19 cellular contexts compared by ENCODE assay signal in genomic region chr14:89343356-89343755, GRCh38.
DNase-seq lines count a peak whose midpoint lies in the region; ATAC-seq, FAIRE-seq and TF ChIP-seq lines count a peak whose summit lies in the region.
"Had no signal": no experiment of that assay in that cellular context is flagged by ENCODE, and none has a peak within 500 bp of the region (broad histone marks: within the 10 kb centered on the region; RNA-seq: fewer than 3 reads in every experiment).

No MANE protein-coding gene starts in this region.

- H3K4me1 ChIP-seq in H9 (ENCODE audit: insufficient read depth, low read length) (peaks cover 24% of the 10 kb centered on the region), K562 (replicated peaks in 1 of 2; ENCODE audit: control insufficient read depth in 2 of 2, insufficient read depth in 2 of 2, low read length in 2 of 2) (no peaks in the 10 kb centered on the region)
- H3K4me1 ChIP-seq: BE2C had no signal

- H3K9me3 Mint-ChIP-seq in activated CD4-positive, alpha-beta T cell treated with anti-CD3 and anti-CD28 coated beads for 36 hours (ENCODE audit: low read depth) = no peaks in the 10 kb centered on the region
- H3K9me3 Mint-ChIP-seq in H9 = no peaks in the 10 kb centered on the region
- H3K9me3 Mint-ChIP-seq in nephron = no peaks in the 10 kb centered on the region
- H3K9me3 Mint-ChIP-seq: CD4-positive, alpha-beta T cell had no signal

- no peaks in the 10 kb centered on the region for H3K23me2 ChIP-seq in H9 (ENCODE audit: insufficient read length, low read depth, low read length, poor library complexity, severe bottlenecking)

- H3K9me1 ChIP-seq in K562 (ENCODE audit: control insufficient read depth, insufficient read depth, low read length) = no peaks in the 10 kb centered on the region

- H3K14ac ChIP-seq in H9 (ENCODE audit: insufficient read depth, low read length) = no peak overlapping the region

- peaks cover 39% of the 10 kb centered on the region for H3K4me1 Mint-ChIP-seq in activated CD4-positive, alpha-beta T cell treated with anti-CD3 and anti-CD28 coated beads for 36 hours
- peaks cover 56 to 59% of the 10 kb centered on the region in 2 experiments for H3K4me1 Mint-ChIP-seq in H9
- H3K4me1 Mint-ChIP-seq in nephron = peaks cover 44% of the 10 kb centered on the region

- H2BK15ac ChIP-seq in H9 (ENCODE audit: low read depth, low read length) = no peak overlapping the region

- H3K4me3 ChIP-seq in K562 (no peak overlapping the region), brain microvascular endothelial cell (ENCODE audit: low read depth, low read length) (no peak overlapping the region)
- H3K4me3 ChIP-seq: HAP-1 had no signal

- H4K8ac ChIP-seq in H9 (replicated peaks; ENCODE audit: insufficient read length, low read depth, low read length) = no peak overlapping the region

- H3K56ac ChIP-seq in H9 (ENCODE audit: insufficient read length, low read depth, low read length) = no peak overlapping the region

- H3K36me3 ChIP-seq in K562 (ENCODE audit: control insufficient read depth, insufficient read depth, low read length) (no peaks in the 10 kb centered on the region), brain microvascular endothelial cell (replicated peaks) (no peaks in the 10 kb centered on the region)
- H3K36me3 ChIP-seq: HAP-1 had no signal

- H3K4me3 Mint-ChIP-seq in activated CD4-positive, alpha-beta T cell treated with anti-CD3 and anti-CD28 coated beads for 36 hours = no peak overlapping the region
- no peak overlapping the region for H3K4me3 Mint-ChIP-seq in H9
- no peak overlapping the region for H3K4me3 Mint-ChIP-seq in nephron
- H3K4me3 Mint-ChIP-seq: CD4-positive, alpha-beta T cell had no signal

- TF ChIP-seq RAD21 in K562 (CRISPR knock-in tag; conservative IDR thresholded peaks at IDR 0.05 in 1 of 2, IDR thresholded peaks at IDR 0.05 in 1 of 2) = no peak

- no peak overlapping the region for H2BK12ac ChIP-seq in H9 (ENCODE audit: insufficient read length, low read depth, low read length)

- H2AFZ ChIP-seq in H9 (ENCODE audit: low read length) (no peak overlapping the region), K562 (ENCODE audit: low read depth, low read length) (no peak overlapping the region)

- H3K4ac ChIP-seq in H9 (ENCODE audit: low read depth, low read length) = no peak overlapping the region

- H4K20me1 ChIP-seq in H9 (ENCODE audit: control insufficient read depth, insufficient read depth, insufficient read length) (no peaks in the 10 kb centered on the region), K562 (replicated peaks; ENCODE audit: control insufficient read depth, insufficient read depth, low read length) (no peaks in the 10 kb centered on the region)

- POLR2A ChIA-PET in activated CD4-positive, alpha-beta T cell treated with anti-CD3 and anti-CD28 coated beads for 36 hours (lab: Charles Lee) = no interaction called here
- POLR2A ChIA-PET in K562 (lab: Yijun Ruan, JAX) = no interaction called here

- H3K36me3 Mint-ChIP-seq in activated CD4-positive, alpha-beta T cell treated with anti-CD3 and anti-CD28 coated beads for 36 hours (ENCODE audit: low read depth) = peaks cover 27% of the 10 kb centered on the region
- H3K36me3 Mint-ChIP-seq in H9 (ENCODE audit: insufficient read depth in 1 of 3, low read depth in 3 of 3) (peaks cover 38 to 52% (median 41%) of the 10 kb centered on the region in 3 experiments), nephron (ENCODE audit: low read depth) (peaks cover 30% of the 10 kb centered on the region)

- H3K18ac ChIP-seq in H9 (ENCODE audit: insufficient read length, low read depth, low read length) = no peak overlapping the region

- H3K9me3 ChIP-seq in H9 (ENCODE audit: control insufficient read depth, low read depth, low read length) = no peaks in the 10 kb centered on the region
- no peaks in the 10 kb centered on the region for H3K9me3 ChIP-seq in K562 (replicated peaks; ENCODE audit: control insufficient read depth, insufficient read depth, low read depth, low read length)
- H3K9me3 ChIP-seq: BE2C, Caco-2, HAP-1 had no signal

- no peak overlapping the region for H4K91ac ChIP-seq in H9 (ENCODE audit: insufficient read length, low read depth, low read length)

- TF ChIP-seq CTCF in H9 (conservative IDR thresholded peaks at IDR 0.05) (no peak), K562 (IDR thresholded peaks at IDR 0.05 in 2 of 3, conservative IDR thresholded peaks at IDR 0.05 in 1 of 3; ENCODE audit: insufficient read depth in 2 of 3, low read depth in 1 of 3, low read length in 3 of 3) (no peak), nephron (IDR thresholded peaks at IDR 0.05; ENCODE audit: unreplicated experiment in 3 of 3) (no peak), brain microvascular endothelial cell (IDR thresholded peaks at IDR 0.05; ENCODE audit: low read depth, low read length, missing control alignments) (no peak)

- in situ Hi-C loops in K562 (cut with MboI) (no loop called here), brain microvascular endothelial cell (cut with HindIII; ENCODE audit: low pct_ligation_motif_present, low sequenced_read_pairs) (no loop called here)

- CTCF ChIA-PET in activated CD4-positive, alpha-beta T cell treated with anti-CD3 and anti-CD28 coated beads for 36 hours (lab: Charles Lee) = interaction anchor here (0.6 to 2.0 kb wide), 3 partner anchors 16 to 789 kb away, joined by 3 to 4 read pairs (median 3); no protein-coding TSS in a partner anchor
- CTCF ChIA-PET in K562 (lab: Yijun Ruan, JAX; ENCODE audit: low intra/inter-chr PET ratio) = no interaction called here

- no peaks in the 10 kb centered on the region for H3K27me3 Mint-ChIP-seq in activated CD4-positive, alpha-beta T cell treated with anti-CD3 and anti-CD28 coated beads for 36 hours
- H3K27me3 Mint-ChIP-seq in H9 (ENCODE audit: low read depth) (no peaks in the 10 kb centered on the region), nephron (ENCODE audit: low read depth) (no peaks in the 10 kb centered on the region)
- H3K27me3 Mint-ChIP-seq: CD4-positive, alpha-beta T cell had no signal

- no CpG with 5 or more reads among the region's 2 CpGs for WGBS in H9 (ENCODE audit: extremely low coverage, insufficient read length, low lambda C conversion rate)
- no CpG with 5 or more reads among the region's 2 CpGs for WGBS in K562 (ENCODE audit: insufficient coverage, low coverage, missing lambda C conversion rate)

- no peak overlapping the region for H2BK120ac ChIP-seq in H9 (ENCODE audit: low read depth, low read length, poor library complexity, severe bottlenecking)

- DNase-seq in activated CD4-positive, alpha-beta T cell treated with anti-CD3 and anti-CD28 coated beads for 36 hours = no peak
- DNase-seq in activated CD4-positive, alpha-beta T cell treated with anti-CD3 and anti-CD28 coated beads, Interleukin-2, amount 50 U/mL, for 48 hours = no peak
- DNase-seq in H9 (no peak), K562 (ENCODE audit: extremely low read depth in 1 of 4, low spot score in 3 of 4) (no peak), hypothalamus (lab: John Stamatoyannopoulos, UW) (no peak), brain microvascular endothelial cell (no peak)
- no peak for DNase-seq in activated effector memory CD4-positive, alpha-beta T cell treated with anti-CD3 and anti-CD28 coated beads, Interleukin-2, amount 50 U/mL, for 16 hours
- DNase-seq: 8988T; BE2C; C1 segment of cervical spinal cord; Caco-2; CD4-positive, alpha-beta T cell; GF-D8; GOT3 had no signal

- H2AK5ac ChIP-seq in H9 (ENCODE audit: insufficient read length, low read length) = no peak overlapping the region

- H3K27ac ChIP-seq in H9 (ENCODE audit: insufficient read length, low read depth, low read length) (no peak overlapping the region), K562 (ENCODE audit: extremely low read depth, low read depth, low read length) (no peak overlapping the region), brain microvascular endothelial cell (no peak overlapping the region)
- H3K27ac ChIP-seq: KMS-11 had no signal

- no peak overlapping the region for H2BK5ac ChIP-seq in H9 (ENCODE audit: insufficient read length, low read length)

- H3K27ac Mint-ChIP-seq in activated CD4-positive, alpha-beta T cell treated with anti-CD3 and anti-CD28 coated beads for 36 hours = peak overlapping the region; percentile 72
- H3K27ac Mint-ChIP-seq in H9 (peak overlapping the region in 2 of 3 experiments; percentile 17 to 45; a peak in 1 of 7 replicates), nephron (peak overlapping the region in 2 of 3 experiments; percentile 45 to 58)
- H3K27ac Mint-ChIP-seq: CD4-positive, alpha-beta T cell had no signal

- no peak overlapping the region for H2BK20ac ChIP-seq in H9 (ENCODE audit: low read depth, low read length, poor library complexity, severe bottlenecking)

- H4K5ac ChIP-seq in H9 (ENCODE audit: insufficient read length, low read depth, low read length) = no peak overlapping the region

- no peak for TF ChIP-seq EP300 in K562 (IDR thresholded peaks at IDR 0.05; ENCODE audit: low read length)

- H3K9ac ChIP-seq in H9 (ENCODE audit: extremely low read depth, insufficient read length, low read length) (no peak overlapping the region), K562 (ENCODE audit: insufficient read depth in 1 of 2, low read depth in 2 of 2, low read length in 2 of 2) (no peak overlapping the region)
- H3K9ac ChIP-seq: KMS-11 had no signal

- no peak overlapping the region for H3T11ph ChIP-seq in H9 (ENCODE audit: low read length)

- H3K79me1 ChIP-seq in H9 (ENCODE audit: insufficient read depth, low read depth, low read length, poor library complexity, severe bottlenecking) = peaks cover 4% of the 10 kb centered on the region

- intact Hi-C loops in activated CD4-positive, alpha-beta T cell treated with anti-CD3 and anti-CD28 coated beads for 36 hours (cut with DNase I, micrococcal nuclease) = no loop called here
- intact Hi-C loops in K562 (cut with micrococcal nuclease) = no loop called here

- H3K4me2 ChIP-seq in H9 (ENCODE audit: insufficient read depth, insufficient read length, low read length) = no peak overlapping the region
- no peak overlapping the region for H3K4me2 ChIP-seq in K562 (ENCODE audit: insufficient read depth, low read length)
- H3K4me2 ChIP-seq: KMS-11 had no signal

- H3K23ac ChIP-seq in H9 (ENCODE audit: insufficient read length, low read depth, low read length) = no peak overlapping the region

- H3K27me3 ChIP-seq in H9 (ENCODE audit: insufficient read depth, low read length) (no peaks in the 10 kb centered on the region), K562 (ENCODE audit: control insufficient read depth in 2 of 2, insufficient read depth in 2 of 2, low read length in 2 of 2) (peaks cover 0 to 17% of the 10 kb centered on the region in 2 experiments; a peak in 2 of 5 replicates), brain microvascular endothelial cell (replicated peaks) (no peaks in the 10 kb centered on the region)
- H3K27me3 ChIP-seq: BE2C had no signal

- no peak for TF ChIP-seq POLR2A in K562 (conservative IDR thresholded peaks at IDR 0.05)

- H3K79me2 ChIP-seq in H9 (ENCODE audit: insufficient read depth, low read length) = peaks cover 26% of the 10 kb centered on the region; the same call in 1 of the 2 replicates
- no peaks in the 10 kb centered on the region for H3K79me2 ChIP-seq in K562 (ENCODE audit: control insufficient read depth, insufficient read depth, low read length)

- no peak for FAIRE-seq in K562 (lab: Jason Lieb, UNC)
- FAIRE-seq: D721Med, HTR-8/SVneo had no signal

- ATAC-seq in activated CD4-positive, alpha-beta T cell treated with anti-CD3 and anti-CD28 coated beads for 36 hours = no peak
- ATAC-seq in K562 = no peak

- no TSS peak for BruUV-seq in K562 (replicated peaks; lab: Mats Ljungman, UMichigan)

TF ChIP-seq in K562, 482 proteins besides CTCF, POLR2A, EP300 and RAD21 (continues in another document):
- peak; percentile 91 for TF ChIP-seq MAFG (tag; conservative IDR thresholded peaks at IDR 0.05)
